ENCODE assay signal across 1 cellular context in genomic region chr9:94630281-94630680, GRCh38.
TF ChIP-seq lines count a peak whose summit lies in the region.

No MANE protein-coding gene starts in this region.

TF ChIP-seq in GM23338, 12 proteins besides CTCF, POLR2A, EP300 and RAD21 (continued from another document):
- TF ChIP-seq ZNF462 (CRISPR knock-in tag; IDR thresholded peaks at IDR 0.05) = no peak
- no peak for TF ChIP-seq JUNB (IDR thresholded peaks at IDR 0.05; ENCODE audit: unreplicated experiment)
- no peak for TF ChIP-seq ZNF331 (CRISPR knock-in tag; IDR thresholded peaks at IDR 0.05; ENCODE audit: low read depth)
- no peak for TF ChIP-seq ZNF114 (CRISPR knock-in tag; IDR thresholded peaks at IDR 0.05)
- TF ChIP-seq NANOG (IDR thresholded peaks at IDR 0.05; ENCODE audit: borderline replicate concordance) = no peak
- no peak for TF ChIP-seq ETS1 (IDR thresholded peaks at IDR 0.05)
- no peak for TF ChIP-seq CREB1 (CRISPR knock-in tag; IDR thresholded peaks at IDR 0.05; ENCODE audit: low read depth)
- no peak for TF ChIP-seq REST (IDR thresholded peaks at IDR 0.05; ENCODE audit: unreplicated experiment)
